ENCODE assay signal across 1 cellular context in the genomic region with DNA sequence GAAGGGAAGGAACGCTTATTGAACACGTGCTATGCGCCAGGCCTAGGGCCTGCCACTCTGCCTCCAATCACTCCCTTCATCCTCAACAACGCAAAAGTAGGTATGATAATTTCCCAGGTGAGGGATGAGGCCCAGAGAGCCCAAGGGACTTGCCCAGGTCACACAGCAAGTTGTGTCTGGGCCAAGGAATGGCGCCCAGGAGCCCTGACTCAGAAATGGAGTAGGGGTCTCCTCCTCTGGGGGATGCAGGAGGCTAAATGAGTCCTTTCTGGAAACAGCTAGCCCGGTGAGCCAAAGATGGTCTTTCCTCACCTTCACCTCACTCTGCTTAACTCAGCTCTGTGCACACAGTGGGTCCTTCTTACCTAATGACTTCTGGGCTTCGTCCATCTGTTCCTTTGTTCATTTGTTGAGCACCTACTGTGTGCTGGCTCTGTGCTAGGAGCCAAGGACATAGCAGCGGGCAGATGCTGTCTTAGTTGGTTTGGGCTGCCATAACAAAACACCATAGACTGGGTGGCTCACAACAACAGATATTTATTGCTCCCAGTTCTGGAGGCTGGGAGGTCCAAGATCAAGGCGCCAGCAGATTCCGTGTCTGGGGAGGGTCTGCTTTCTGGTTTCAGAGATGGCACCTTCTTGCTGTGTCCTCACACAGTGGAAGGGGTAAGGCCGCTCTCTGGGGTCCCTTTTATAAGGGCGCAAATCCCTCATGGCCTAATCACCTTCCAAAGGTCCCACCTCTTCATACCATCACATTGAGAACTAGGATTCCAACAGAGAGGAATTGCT.
TF ChIP-seq lines count a peak whose summit lies in the region.

No MANE protein-coding gene starts in this region.

TF ChIP-seq in GM23338, 12 proteins besides CTCF, POLR2A, EP300 and RAD21:
- TF ChIP-seq, protein P1, sequence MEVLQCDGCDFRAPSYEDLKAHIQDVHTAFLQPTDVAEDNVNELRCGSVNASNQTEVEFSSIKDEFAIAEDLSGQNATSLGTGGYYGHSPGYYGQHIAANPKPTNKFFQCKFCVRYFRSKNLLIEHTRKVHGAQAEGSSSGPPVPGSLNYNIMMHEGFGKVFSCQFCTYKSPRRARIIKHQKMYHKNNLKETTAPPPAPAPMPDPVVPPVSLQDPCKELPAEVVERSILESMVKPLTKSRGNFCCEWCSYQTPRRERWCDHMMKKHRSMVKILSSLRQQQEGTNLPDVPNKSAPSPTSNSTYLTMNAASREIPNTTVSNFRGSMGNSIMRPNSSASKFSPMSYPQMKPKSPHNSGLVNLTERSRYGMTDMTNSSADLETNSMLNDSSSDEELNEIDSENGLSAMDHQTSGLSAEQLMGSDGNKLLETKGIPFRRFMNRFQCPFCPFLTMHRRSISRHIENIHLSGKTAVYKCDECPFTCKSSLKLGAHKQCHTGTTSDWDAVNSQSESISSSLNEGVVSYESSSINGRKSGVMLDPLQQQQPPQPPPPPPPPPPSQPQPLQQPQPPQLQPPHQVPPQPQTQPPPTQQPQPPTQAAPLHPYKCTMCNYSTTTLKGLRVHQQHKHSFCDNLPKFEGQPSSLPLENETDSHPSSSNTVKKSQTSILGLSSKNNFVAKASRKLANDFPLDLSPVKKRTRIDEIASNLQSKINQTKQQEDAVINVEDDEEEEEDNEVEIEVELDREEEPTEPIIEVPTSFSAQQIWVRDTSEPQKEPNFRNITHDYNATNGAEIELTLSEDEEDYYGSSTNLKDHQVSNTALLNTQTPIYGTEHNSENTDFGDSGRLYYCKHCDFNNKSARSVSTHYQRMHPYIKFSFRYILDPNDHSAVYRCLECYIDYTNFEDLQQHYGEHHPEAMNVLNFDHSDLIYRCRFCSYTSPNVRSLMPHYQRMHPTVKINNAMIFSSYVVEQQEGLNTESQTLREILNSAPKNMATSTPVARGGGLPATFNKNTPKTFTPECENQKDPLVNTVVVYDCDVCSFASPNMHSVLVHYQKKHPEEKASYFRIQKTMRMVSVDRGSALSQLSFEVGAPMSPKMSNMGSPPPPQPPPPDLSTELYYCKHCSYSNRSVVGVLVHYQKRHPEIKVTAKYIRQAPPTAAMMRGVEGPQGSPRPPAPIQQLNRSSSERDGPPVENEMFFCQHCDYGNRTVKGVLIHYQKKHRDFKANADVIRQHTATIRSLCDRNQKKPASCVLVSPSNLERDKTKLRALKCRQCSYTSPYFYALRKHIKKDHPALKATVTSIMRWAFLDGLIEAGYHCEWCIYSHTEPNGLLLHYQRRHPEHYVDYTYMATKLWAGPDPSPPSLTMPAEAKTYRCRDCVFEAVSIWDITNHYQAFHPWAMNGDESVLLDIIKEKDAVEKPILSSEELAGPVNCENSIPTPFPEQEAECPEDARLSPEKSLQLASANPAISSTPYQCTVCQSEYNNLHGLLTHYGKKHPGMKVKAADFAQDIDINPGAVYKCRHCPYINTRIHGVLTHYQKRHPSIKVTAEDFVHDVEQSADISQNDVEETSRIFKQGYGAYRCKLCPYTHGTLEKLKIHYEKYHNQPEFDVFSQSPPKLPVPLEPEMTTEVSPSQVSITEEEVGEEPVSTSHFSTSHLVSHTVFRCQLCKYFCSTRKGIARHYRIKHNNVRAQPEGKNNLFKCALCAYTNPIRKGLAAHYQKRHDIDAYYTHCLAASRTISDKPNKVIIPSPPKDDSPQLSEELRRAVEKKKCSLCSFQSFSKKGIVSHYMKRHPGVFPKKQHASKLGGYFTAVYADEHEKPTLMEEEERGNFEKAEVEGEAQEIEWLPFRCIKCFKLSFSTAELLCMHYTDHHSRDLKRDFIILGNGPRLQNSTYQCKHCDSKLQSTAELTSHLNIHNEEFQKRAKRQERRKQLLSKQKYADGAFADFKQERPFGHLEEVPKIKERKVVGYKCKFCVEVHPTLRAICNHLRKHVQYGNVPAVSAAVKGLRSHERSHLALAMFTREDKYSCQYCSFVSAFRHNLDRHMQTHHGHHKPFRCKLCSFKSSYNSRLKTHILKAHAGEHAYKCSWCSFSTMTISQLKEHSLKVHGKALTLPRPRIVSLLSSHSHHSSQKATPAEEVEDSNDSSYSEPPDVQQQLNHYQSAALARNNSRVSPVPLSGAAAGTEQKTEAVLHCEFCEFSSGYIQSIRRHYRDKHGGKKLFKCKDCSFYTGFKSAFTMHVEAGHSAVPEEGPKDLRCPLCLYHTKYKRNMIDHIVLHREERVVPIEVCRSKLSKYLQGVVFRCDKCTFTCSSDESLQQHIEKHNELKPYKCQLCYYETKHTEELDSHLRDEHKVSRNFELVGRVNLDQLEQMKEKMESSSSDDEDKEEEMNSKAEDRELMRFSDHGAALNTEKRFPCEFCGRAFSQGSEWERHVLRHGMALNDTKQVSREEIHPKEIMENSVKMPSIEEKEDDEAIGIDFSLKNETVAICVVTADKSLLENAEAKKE (CRISPR knock-in tag; IDR thresholded peaks at IDR 0.05) = no peak
- TF ChIP-seq ZNF114 (CRISPR knock-in tag; IDR thresholded peaks at IDR 0.05) (no peak), JUNB (IDR thresholded peaks at IDR 0.05; ENCODE audit: unreplicated experiment) (no peak), EZH2phosphoT487 (IDR thresholded peaks at IDR 0.05; ENCODE audit: unreplicated experiment) (no peak), NANOG (IDR thresholded peaks at IDR 0.05; ENCODE audit: borderline replicate concordance) (no peak), ZNF331 (CRISPR knock-in tag; IDR thresholded peaks at IDR 0.05; ENCODE audit: low read depth) (no peak), POLR2AphosphoS5 (IDR thresholded peaks at IDR 0.05; ENCODE audit: low read depth) (no peak)
- TF ChIP-seq, protein P2, sequence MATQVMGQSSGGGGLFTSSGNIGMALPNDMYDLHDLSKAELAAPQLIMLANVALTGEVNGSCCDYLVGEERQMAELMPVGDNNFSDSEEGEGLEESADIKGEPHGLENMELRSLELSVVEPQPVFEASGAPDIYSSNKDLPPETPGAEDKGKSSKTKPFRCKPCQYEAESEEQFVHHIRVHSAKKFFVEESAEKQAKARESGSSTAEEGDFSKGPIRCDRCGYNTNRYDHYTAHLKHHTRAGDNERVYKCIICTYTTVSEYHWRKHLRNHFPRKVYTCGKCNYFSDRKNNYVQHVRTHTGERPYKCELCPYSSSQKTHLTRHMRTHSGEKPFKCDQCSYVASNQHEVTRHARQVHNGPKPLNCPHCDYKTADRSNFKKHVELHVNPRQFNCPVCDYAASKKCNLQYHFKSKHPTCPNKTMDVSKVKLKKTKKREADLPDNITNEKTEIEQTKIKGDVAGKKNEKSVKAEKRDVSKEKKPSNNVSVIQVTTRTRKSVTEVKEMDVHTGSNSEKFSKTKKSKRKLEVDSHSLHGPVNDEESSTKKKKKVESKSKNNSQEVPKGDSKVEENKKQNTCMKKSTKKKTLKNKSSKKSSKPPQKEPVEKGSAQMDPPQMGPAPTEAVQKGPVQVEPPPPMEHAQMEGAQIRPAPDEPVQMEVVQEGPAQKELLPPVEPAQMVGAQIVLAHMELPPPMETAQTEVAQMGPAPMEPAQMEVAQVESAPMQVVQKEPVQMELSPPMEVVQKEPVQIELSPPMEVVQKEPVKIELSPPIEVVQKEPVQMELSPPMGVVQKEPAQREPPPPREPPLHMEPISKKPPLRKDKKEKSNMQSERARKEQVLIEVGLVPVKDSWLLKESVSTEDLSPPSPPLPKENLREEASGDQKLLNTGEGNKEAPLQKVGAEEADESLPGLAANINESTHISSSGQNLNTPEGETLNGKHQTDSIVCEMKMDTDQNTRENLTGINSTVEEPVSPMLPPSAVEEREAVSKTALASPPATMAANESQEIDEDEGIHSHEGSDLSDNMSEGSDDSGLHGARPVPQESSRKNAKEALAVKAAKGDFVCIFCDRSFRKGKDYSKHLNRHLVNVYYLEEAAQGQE (IDR thresholded peaks at IDR 0.05; ENCODE audit: unreplicated experiment) = no peak
TF ChIP-seq in GM23338: peak in this region for 0.
